21 cellular contexts compared by ENCODE assay signal in genomic region chr20:23166563-23166962, GRCh38.
"Had no signal": no experiment of that assay in that cellular context is flagged by ENCODE, and none has a peak within 500 bp of the region (broad histone marks: within the 10 kb centered on the region; RNA-seq: fewer than 3 reads in every experiment).

No MANE protein-coding gene starts in this region.

- H3K27me3 Mint-ChIP-seq: stimulated activated memory B cell treated with anti-CD40 and anti-IgM and Interleukin-4, amounts not matched to agents 10 μg/mL and 1 μg/mL and 100 μg/mL, for 72 hours; stimulated activated naive CD8-positive, alpha-beta T cell treated with anti-CD3 and anti-CD28 coated beads, Interleukin-15, Interleukin-2, amounts not matched to agents 100 ng/mL and 50 ng/mL, for 24 hours had no signal

- H3K4me1 Mint-ChIP-seq: stimulated activated memory B cell treated with anti-CD40 and anti-IgM and Interleukin-4, amounts not matched to agents 10 μg/mL and 1 μg/mL and 100 μg/mL, for 72 hours had no signal

- H3K4me2 ChIP-seq: smooth muscle cell had no signal

- ATAC-seq: gastroesophageal sphincter; left colon; naive thymus-derived CD4-positive, alpha-beta T cell; stimulated activated memory B cell treated with anti-CD40 and anti-IgM and Interleukin-4, amounts not matched to agents 10 μg/mL and 1 μg/mL and 100 μg/mL, for 72 hours had no signal

- H3K27ac Mint-ChIP-seq: naive thymus-derived CD4-positive, alpha-beta T cell; nephron progenitor cell; stimulated activated memory B cell treated with anti-CD40 and anti-IgM and Interleukin-4, amounts not matched to agents 10 μg/mL and 1 μg/mL and 100 μg/mL, for 72 hours; stimulated activated naive CD8-positive, alpha-beta T cell treated with anti-CD3 and anti-CD28 coated beads, Interleukin-15, Interleukin-2, amounts not matched to agents 100 ng/mL and 50 ng/mL, for 24 hours had no signal

- H3K36me3 Mint-ChIP-seq: naive thymus-derived CD4-positive, alpha-beta T cell; stimulated activated memory B cell treated with anti-CD40 and anti-IgM and Interleukin-4, amounts not matched to agents 10 μg/mL and 1 μg/mL and 100 μg/mL, for 72 hours had no signal

- H3K9me3 ChIP-seq: colonic mucosa, esophagus squamous epithelium, gastroesophageal sphincter, neutrophil, tibial artery, upper lobe of left lung, uterus had no signal

- H3K4me1 ChIP-seq: uterus had no signal

- DNase-seq: colonic mucosa; dorsolateral prefrontal cortex; effector CD8-positive, alpha-beta T cell; esophagus squamous epithelium; foreskin fibroblast; glutamatergic neuron; kidney; left colon; mammary epithelial cell; naive thymus-derived CD4-positive, alpha-beta T cell; nephron progenitor cell; posterior cingulate gyrus; stimulated activated CD4-positive, alpha-beta T cell treated with anti-CD3 and anti-CD28 coated beads, Interleukin-4, amount 100 ng/mL, for 1 hour; tibial artery; upper lobe of left lung; uterus had no signal

- H3K27ac ChIP-seq: colonic mucosa, dorsolateral prefrontal cortex, esophagus squamous epithelium, gastroesophageal sphincter, neutrophil, tibial artery, upper lobe of left lung, uterus had no signal

- H3K9me3 Mint-ChIP-seq: nephron progenitor cell; stimulated activated naive CD8-positive, alpha-beta T cell treated with anti-CD3 and anti-CD28 coated beads, Interleukin-15, Interleukin-2, amounts not matched to agents 100 ng/mL and 50 ng/mL, for 24 hours had no signal

- H3K27me3 ChIP-seq: colonic mucosa, dorsolateral prefrontal cortex, esophagus squamous epithelium, gastroesophageal sphincter, neutrophil, tibial artery, upper lobe of left lung, uterus had no signal

- H3K4me3 Mint-ChIP-seq: naive thymus-derived CD4-positive, alpha-beta T cell; nephron progenitor cell; stimulated activated memory B cell treated with anti-CD40 and anti-IgM and Interleukin-4, amounts not matched to agents 10 μg/mL and 1 μg/mL and 100 μg/mL, for 72 hours; stimulated activated naive CD8-positive, alpha-beta T cell treated with anti-CD3 and anti-CD28 coated beads, Interleukin-15, Interleukin-2, amounts not matched to agents 100 ng/mL and 50 ng/mL, for 24 hours had no signal

- H3K36me3 ChIP-seq: colonic mucosa, esophagus squamous epithelium, gastroesophageal sphincter, neutrophil, tibial artery, upper lobe of left lung, uterus had no signal

- H3K4me3 ChIP-seq: colonic mucosa, dorsolateral prefrontal cortex, esophagus squamous epithelium, gastroesophageal sphincter, smooth muscle cell, tibial artery, upper lobe of left lung, uterus had no signal
